1 cellular context compared by ENCODE assay signal in genomic region chr7:39746162-39746782, GRCh38.
TF ChIP-seq lines count a peak whose summit lies in the region.

No MANE protein-coding gene starts in this region.

TF ChIP-seq in HepG2, 621 proteins besides CTCF, POLR2A, EP300 and RAD21 (continued from another document):
- TF ChIP-seq SKI (IDR thresholded peaks at IDR 0.05; ENCODE audit: partially characterized antibody), result no peak
- TF ChIP-seq, protein P1, sequence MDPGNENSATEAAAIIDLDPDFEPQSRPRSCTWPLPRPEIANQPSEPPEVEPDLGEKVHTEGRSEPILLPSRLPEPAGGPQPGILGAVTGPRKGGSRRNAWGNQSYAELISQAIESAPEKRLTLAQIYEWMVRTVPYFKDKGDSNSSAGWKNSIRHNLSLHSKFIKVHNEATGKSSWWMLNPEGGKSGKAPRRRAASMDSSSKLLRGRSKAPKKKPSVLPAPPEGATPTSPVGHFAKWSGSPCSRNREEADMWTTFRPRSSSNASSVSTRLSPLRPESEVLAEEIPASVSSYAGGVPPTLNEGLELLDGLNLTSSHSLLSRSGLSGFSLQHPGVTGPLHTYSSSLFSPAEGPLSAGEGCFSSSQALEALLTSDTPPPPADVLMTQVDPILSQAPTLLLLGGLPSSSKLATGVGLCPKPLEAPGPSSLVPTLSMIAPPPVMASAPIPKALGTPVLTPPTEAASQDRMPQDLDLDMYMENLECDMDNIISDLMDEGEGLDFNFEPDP (CRISPR knock-in tag; conservative IDR thresholded peaks at IDR 0.05), result no peak
- TF ChIP-seq ZNF660 (CRISPR knock-in tag; IDR thresholded peaks at IDR 0.05; ENCODE audit: borderline replicate concordance, low read depth), result no peak
- 0 out of 2 replicates have a peak, but pooled peaks have one; percentile 29 for TF ChIP-seq ZNF124 (CRISPR knock-in tag; IDR thresholded peaks at IDR 0.05)
- no peak for TF ChIP-seq MAFK (conservative IDR thresholded peaks at IDR 0.05 in 1 of 2, IDR thresholded peaks at IDR 0.05 in 1 of 2; ENCODE audit: low read length in 2 of 2)
- TF ChIP-seq NFYB (CRISPR knock-in tag; IDR thresholded peaks at IDR 0.05), result no peak
- TF ChIP-seq ZBTB20 (CRISPR knock-in tag; IDR thresholded peaks at IDR 0.05; ENCODE audit: borderline replicate concordance, low read depth), result no peak
- no peak for TF ChIP-seq ZSCAN31 (CRISPR knock-in tag; IDR thresholded peaks at IDR 0.05; ENCODE audit: low read depth)
- TF ChIP-seq ZNF572 (CRISPR knock-in tag; IDR thresholded peaks at IDR 0.05), result no peak
- no peak for TF ChIP-seq DNMT1 (CRISPR knock-in tag; IDR thresholded peaks at IDR 0.05)
- TF ChIP-seq ZNF468 (CRISPR knock-in tag; IDR thresholded peaks at IDR 0.05), result no peak
- no peak for TF ChIP-seq ZNF792 (CRISPR knock-in tag; IDR thresholded peaks at IDR 0.05)
- TF ChIP-seq ZNF574 (CRISPR knock-in tag; IDR thresholded peaks at IDR 0.05), result 0 out of 2 replicates have a peak, but pooled peaks have one; percentile 32
- no peak for TF ChIP-seq ZNF317 (CRISPR knock-in tag; IDR thresholded peaks at IDR 0.05)
- TF ChIP-seq BRD4 (CRISPR knock-in tag; IDR thresholded peaks at IDR 0.05), result no peak
- no peak for TF ChIP-seq MYC (CRISPR knock-in tag; IDR thresholded peaks at IDR 0.05; ENCODE audit: borderline replicate concordance)
- no peak for TF ChIP-seq ELF1 (CRISPR knock-in tag; IDR thresholded peaks at IDR 0.05)
- TF ChIP-seq MYNN (CRISPR knock-in tag; IDR thresholded peaks at IDR 0.05; ENCODE audit: low read depth), result no peak
- TF ChIP-seq PAF1 (CRISPR knock-in tag; IDR thresholded peaks at IDR 0.05), result no peak
- TF ChIP-seq ZNF790 (CRISPR knock-in tag; IDR thresholded peaks at IDR 0.05; ENCODE audit: borderline replicate concordance), result no peak
- TF ChIP-seq XRCC5 (optimal IDR thresholded peaks at IDR 0.05; ENCODE audit: low read length), result peak; percentile 60
